ENCODE assay signal across 30 cellular contexts in the genomic region with DNA sequence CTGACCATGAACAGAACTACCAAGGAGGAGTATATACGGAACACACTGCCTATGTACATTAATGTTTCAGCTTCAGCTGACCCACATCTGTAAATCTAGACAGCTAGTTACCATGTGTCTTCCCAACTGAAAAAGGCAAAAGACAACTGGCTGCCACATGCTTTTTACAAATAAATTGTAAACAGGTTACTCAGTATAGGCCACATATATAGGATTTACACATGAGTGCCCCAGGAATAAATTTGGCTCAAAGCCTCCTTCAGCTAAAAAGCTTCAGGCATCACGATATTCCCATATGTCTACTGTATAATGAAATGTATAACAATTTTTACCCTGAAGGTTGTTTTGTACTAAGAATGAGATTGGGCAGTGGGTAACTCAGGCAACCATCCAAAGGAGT.
"Had no signal": no experiment of that assay in that cellular context is flagged by ENCODE, and none has a peak within 500 bp of the region (broad histone marks: within the 10 kb centered on the region; RNA-seq: fewer than 3 reads in every experiment).

No MANE protein-coding gene starts in this region.

- H3K9me3 Mint-ChIP-seq: activated CD4-positive, alpha-beta memory T cell treated with anti-CD3 and anti-CD28 coated beads, Interleukin-2, amount 10 ng/mL, durations not matched to agents 7 days and 5 days; activated naive CD4-positive, alpha-beta T cell treated with anti-CD3 and anti-CD28 coated beads, Interleukin-2, amount 10 ng/mL, durations not matched to agents 7 days and 5 days; activated naive CD8-positive, alpha-beta T cell treated with anti-CD3 and anti-CD28 coated beads, Interleukin-2, amount 50 U/mL, for 24 hours had no signal

- ATAC-seq: activated CD8-positive, alpha-beta memory T cell treated with anti-CD3 and anti-CD28 coated beads, Interleukin-2, amount 10 ng/mL, durations not matched to agents 7 days and 5 days; activated naive CD8-positive, alpha-beta T cell treated with anti-CD3 and anti-CD28 coated beads, Interleukin-2, amount 50 U/mL, for 24 hours had no signal

- H3K27me3 Mint-ChIP-seq: activated CD4-positive, alpha-beta memory T cell treated with anti-CD3 and anti-CD28 coated beads, Interleukin-2, amount 10 ng/mL, durations not matched to agents 7 days and 5 days; activated CD8-positive, alpha-beta memory T cell treated with anti-CD3 and anti-CD28 coated beads, Interleukin-2, amount 10 ng/mL, durations not matched to agents 7 days and 5 days; activated naive CD4-positive, alpha-beta T cell treated with anti-CD3 and anti-CD28 coated beads, Interleukin-2, amount 10 ng/mL, durations not matched to agents 7 days and 5 days; activated naive CD8-positive, alpha-beta T cell; activated naive CD8-positive, alpha-beta T cell treated with anti-CD3 and anti-CD28 coated beads, Interleukin-2, amount 50 U/mL, for 24 hours had no signal

- H3K36me3 Mint-ChIP-seq: activated CD8-positive, alpha-beta memory T cell treated with anti-CD3 and anti-CD28 coated beads, Interleukin-2, amount 10 ng/mL, durations not matched to agents 7 days and 5 days; activated naive CD4-positive, alpha-beta T cell treated with anti-CD3 and anti-CD28 coated beads, Interleukin-2, amount 10 ng/mL, durations not matched to agents 7 days and 5 days; activated naive CD8-positive, alpha-beta T cell; brain had no signal

- H3K27ac Mint-ChIP-seq: activated CD4-positive, alpha-beta memory T cell treated with anti-CD3 and anti-CD28 coated beads, Interleukin-2, amount 10 ng/mL, durations not matched to agents 7 days and 5 days; activated CD8-positive, alpha-beta memory T cell treated with anti-CD3 and anti-CD28 coated beads, Interleukin-2, amount 10 ng/mL, durations not matched to agents 7 days and 5 days; activated naive CD4-positive, alpha-beta T cell treated with anti-CD3 and anti-CD28 coated beads, Interleukin-2, amount 10 ng/mL, durations not matched to agents 7 days and 5 days; activated naive CD8-positive, alpha-beta T cell; activated naive CD8-positive, alpha-beta T cell treated with anti-CD3 and anti-CD28 coated beads, Interleukin-2, amount 50 U/mL, for 24 hours; brain had no signal

- H3K4me1 Mint-ChIP-seq: activated CD4-positive, alpha-beta memory T cell treated with anti-CD3 and anti-CD28 coated beads, Interleukin-2, amount 10 ng/mL, durations not matched to agents 7 days and 5 days; activated CD8-positive, alpha-beta memory T cell treated with anti-CD3 and anti-CD28 coated beads, Interleukin-2, amount 10 ng/mL, durations not matched to agents 7 days and 5 days; activated naive CD4-positive, alpha-beta T cell treated with anti-CD3 and anti-CD28 coated beads, Interleukin-2, amount 10 ng/mL, durations not matched to agents 7 days and 5 days; activated naive CD8-positive, alpha-beta T cell treated with anti-CD3 and anti-CD28 coated beads, Interleukin-2, amount 50 U/mL, for 24 hours; brain had no signal

- DNase-seq: activated CD4-positive, alpha-beta memory T cell treated with anti-CD3 and anti-CD28 coated beads, Interleukin-2, amount 10 ng/mL, durations not matched to agents 7 days and 5 days; activated CD4-positive, alpha-beta T cell treated with anti-CD3 and anti-CD28 coated beads for 1 hour; activated CD4-positive, alpha-beta T cell treated with anti-CD3 and anti-CD28 coated beads for 48 hours; activated CD4-positive, CD25-positive, alpha-beta regulatory T cell; activated CD8-positive, alpha-beta memory T cell treated with anti-CD3 and anti-CD28 coated beads for 24 hours; activated CD8-positive, alpha-beta memory T cell treated with anti-CD3 and anti-CD28 coated beads, Interleukin-2, amount 10 ng/mL, durations not matched to agents 7 days and 5 days; activated CD8-positive, alpha-beta memory T cell treated with anti-CD3 and anti-CD28 coated beads, Interleukin-2, amount 50 U/mL, for 48 hours; activated effector memory CD4-positive, alpha-beta T cell treated with Interleukin-2 at 50 U/mL for 16 hours; activated naive CD4-positive, alpha-beta T cell treated with anti-CD3 and anti-CD28 coated beads, Interleukin-2, amount 10 ng/mL, durations not matched to agents 7 days and 5 days; activated naive CD8-positive, alpha-beta T cell treated with anti-CD3 and anti-CD28 coated beads, Interleukin-2, amount 50 U/mL, for 24 hours; activated T-cell treated with anti-CD3 and anti-CD28 coated beads, Interleukin-2, amount 50 U/mL, for 48 hours; anterior cingulate cortex; caudate nucleus; cerebellar nuclear complex; MM.1S; MV-4-11; NCI-H1092; NCI-H1436 treated with DMSO at 0.1 percent for 48 hours; NCI-H187 treated with DMSO at 0.1 percent for 48 hours; NCI-H2081; NCI-H2171 treated with DMSO at 0.1 percent for 48 hours; NCI-H2227 treated with DMSO at 0.1 percent for 48 hours; NCI-H524 treated with DMSO at 0.1 percent for 48 hours; PC-9; SHP77; SJCRH30; T1000; WERI-Rb-1 had no signal

- H3K4me3 Mint-ChIP-seq: activated CD4-positive, alpha-beta memory T cell treated with anti-CD3 and anti-CD28 coated beads, Interleukin-2, amount 10 ng/mL, durations not matched to agents 7 days and 5 days; activated CD8-positive, alpha-beta memory T cell treated with anti-CD3 and anti-CD28 coated beads, Interleukin-2, amount 10 ng/mL, durations not matched to agents 7 days and 5 days; activated naive CD4-positive, alpha-beta T cell treated with anti-CD3 and anti-CD28 coated beads, Interleukin-2, amount 10 ng/mL, durations not matched to agents 7 days and 5 days; activated naive CD8-positive, alpha-beta T cell; activated naive CD8-positive, alpha-beta T cell treated with anti-CD3 and anti-CD28 coated beads, Interleukin-2, amount 50 U/mL, for 24 hours; brain had no signal
